In the genomic region with DNA sequence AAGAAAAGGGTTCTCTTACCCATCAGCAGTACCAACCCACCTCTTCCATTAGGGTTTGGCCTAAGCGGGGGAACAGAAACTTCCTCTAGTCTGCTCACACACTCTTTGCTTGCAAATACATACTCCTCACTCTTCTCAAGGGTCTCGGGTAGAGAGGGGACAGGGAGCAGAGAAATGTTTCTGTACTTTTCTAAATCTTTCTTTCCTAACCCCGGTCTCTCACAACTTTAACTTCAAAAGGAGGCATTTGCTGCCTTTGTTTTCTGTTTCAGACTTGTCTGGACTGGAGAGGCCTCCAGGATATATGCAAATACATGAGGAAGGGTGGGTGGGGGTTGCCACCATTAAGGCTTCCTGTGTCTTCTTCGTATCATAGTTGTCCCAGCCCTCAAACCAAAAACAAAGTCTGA, we compare ENCODE assay signal across 11 cellular contexts. TPM values are rescaled to one million over a fixed set of nuclear protein-coding genes. Genes with fewer than 3 reads are reported as not detected.
A peak's percentile ranks its signal among the peaks of the same experiment; 100 is the strongest.
DNase-seq lines count a peak whose midpoint lies in the region; ATAC-seq and TF ChIP-seq lines count a peak whose summit lies in the region.
"Had no signal": no experiment of that assay in that cellular context is flagged by ENCODE, and none has a peak within 500 bp of the region (broad histone marks: within the 10 kb centered on the region; RNA-seq: fewer than 3 reads in every experiment).

No MANE protein-coding gene starts in this region.

- H3K36me3 ChIP-seq in mucosa of descending colon (ENCODE audit: low read depth): no peaks in the 10 kb centered on the region

- H3K27me3 Mint-ChIP-seq in nephron progenitor cell (ENCODE audit: low read depth, poor library complexity): peaks cover 3% of the 10 kb centered on the region

- no peak for TF ChIP-seq CTCF in mucosa of descending colon (IDR thresholded peaks at IDR 0.05)
- TF ChIP-seq CTCF in nephron progenitor cell (IDR thresholded peaks at IDR 0.05): no peak
- TF ChIP-seq CTCF in coronary artery (IDR thresholded peaks at IDR 0.05): no peak

- no peak overlapping the region for H3K4me3 Mint-ChIP-seq in nephron progenitor cell

- peaks cover 6% of the 10 kb centered on the region for H3K4me1 Mint-ChIP-seq in nephron progenitor cell

- DNase-seq in activated CD4-positive, alpha-beta T cell treated with anti-CD3 and anti-CD28 coated beads for 4 hours: peak; percentile 16 to 28
- no peak for DNase-seq in mucosa of descending colon
- no peak for DNase-seq in NCI-H446 (lab: John Stamatoyannopoulos, UW)
- no peak for DNase-seq in cerebellar cortex (ENCODE audit: low spot score)
- DNase-seq in nephron progenitor cell: no peak
- no peak for DNase-seq in coronary artery (ENCODE audit: low spot score)
- DNase-seq: IMR-90, midbrain, T1000 had no signal

- H3K4me3 ChIP-seq in mucosa of descending colon: no peak overlapping the region
- H3K4me3 ChIP-seq in coronary artery: no peak overlapping the region

- H3K9me3 ChIP-seq in mucosa of descending colon: no peaks in the 10 kb centered on the region

- ATAC-seq in GM18517 (IDR thresholded peaks at IDR 0.05; ENCODE audit: unreplicated experiment) (peak; percentile 68), HG02840 (IDR thresholded peaks at IDR 0.05; ENCODE audit: low FRiP score, unreplicated experiment) (peak; percentile 53), mucosa of descending colon (peak; percentile 76)

- no peaks in the 10 kb centered on the region for H3K9me3 Mint-ChIP-seq in nephron progenitor cell

- no peaks in the 10 kb centered on the region for H3K4me1 ChIP-seq in mucosa of descending colon (ENCODE audit: low read depth)

- H3K27ac ChIP-seq in coronary artery: no peak overlapping the region

- H3K27ac Mint-ChIP-seq in nephron progenitor cell: no peak overlapping the region

- H3K36me3 Mint-ChIP-seq in nephron progenitor cell (ENCODE audit: low read depth): no peaks in the 10 kb centered on the region

- intact Hi-C loops in mucosa of descending colon (cut with DNase I, micrococcal nuclease): no loop called here

RNA-seq across cellular contexts. Expression of gene LAX1, which starts 10.5 kb away (rescaled TPM):
- 1 to 10 TPM; 1.1 to 2.6 (median 1.5) TPM for total RNA-seq in mucosa of descending colon
- total RNA-seq: IMR-90 had no signal

RNA-seq across cellular contexts. Expression of gene ZBED6, which starts 41.0 kb away (rescaled TPM):
- total RNA-seq in mucosa of descending colon: 10 to 100 TPM; 23.9 to 33.7 (median 27.2) TPM

RNA-seq across cellular contexts. Expression of gene ZC3H11A, which starts 41.0 kb away (rescaled TPM):
- total RNA-seq in mucosa of descending colon: 10 to 100 TPM; 60.6 to 91.9 (median 61.4) TPM

Comparison
In these comparisons a context has a peak if more than half of its experiments do, and no peak if none do; other contexts are left out.
1. DNase-seq: peak in activated CD4-positive, alpha-beta T cell treated with anti-CD3 and anti-CD28 coated beads for 4 hours (2 of 2); none in mucosa of descending colon (0 of 3), NCI-H446 (0 of 2), cerebellar cortex (single experiment), nephron progenitor cell (single experiment) and coronary artery (single experiment).
2. Peak in every context shown above with its lines, with median percentiles within 50 percentile points of each other: ATAC-seq.